Comparison of ENCODE assay signal across 8 cellular contexts in the genomic region with DNA sequence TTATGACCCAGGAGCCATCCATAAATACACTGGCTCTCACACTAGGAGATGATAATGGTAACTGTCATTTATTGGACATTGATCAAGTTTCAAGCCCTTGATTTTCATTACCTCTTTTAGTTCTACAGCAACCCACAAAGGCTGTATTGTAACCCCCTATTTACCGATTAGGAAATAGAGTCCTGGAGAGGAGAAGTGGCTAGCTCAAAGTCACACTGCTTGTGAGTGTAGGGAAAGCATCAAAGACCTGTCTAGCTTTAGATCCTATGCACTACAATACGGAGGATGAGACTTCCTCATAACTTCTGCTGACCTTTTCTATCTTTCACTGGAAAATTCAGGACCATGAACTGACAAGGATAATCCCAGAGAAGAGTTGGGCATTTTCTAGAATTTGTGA.
"Had no signal": no experiment of that assay in that cellular context is flagged by ENCODE, and none has a peak within 500 bp of the region (broad histone marks: within the 10 kb centered on the region; RNA-seq: fewer than 3 reads in every experiment).

No MANE protein-coding gene starts in this region.

- H3K9ac ChIP-seq: KMS-11 had no signal

- H3K4me2 ChIP-seq: KMS-11 had no signal

- DNase-seq: IMR-90, KBM-7, KG1 had no signal

- ATAC-seq: K562 had no signal

- H3K4me1 Mint-ChIP-seq: IgD-negative memory B cell had no signal

- H3K27ac Mint-ChIP-seq: IgD-negative memory B cell had no signal

- H3K27ac ChIP-seq: HL-60, KMS-11 had no signal

- FAIRE-seq: HTR-8/SVneo, K562 had no signal

- H3K4me3 ChIP-seq: K562 had no signal

- H3K36me3 Mint-ChIP-seq: IgD-negative memory B cell had no signal

- H3K4me3 Mint-ChIP-seq: IgD-negative memory B cell had no signal
